Comparison of ENCODE assay signal across 29 cellular contexts in genomic region chr1:214379254-214379970, GRCh38.
A peak's percentile ranks its signal among the peaks of the same experiment; 100 is the strongest.
DNase-seq lines count a peak whose midpoint lies in the region; ATAC-seq and TF ChIP-seq lines count a peak whose summit lies in the region.
"Had no signal": no experiment of that assay in that cellular context is flagged by ENCODE, and none has a peak within 500 bp of the region (broad histone marks: within the 10 kb centered on the region; RNA-seq: fewer than 3 reads in every experiment).

No MANE protein-coding gene starts in this region.

- H3K4me1 Mint-ChIP-seq in chondrocyte (ENCODE audit: low read depth) (peaks cover 66% of the 10 kb centered on the region), mesothelial cell of epicardium (peaks cover 63% of the 10 kb centered on the region)
- H3K4me1 Mint-ChIP-seq: activated naive CD4-positive, alpha-beta T cell treated with anti-CD3 and anti-CD28 coated beads, Interleukin-2, amount 50 U/mL, for 24 hours; activated T-helper 17 cell treated with anti-CD3 and anti-CD28 coated beads, Interleukin-2, amount 50 U/mL, for 72 hours; naive thymus-derived CD8-positive, alpha-beta T cell had no signal

- H3K4me3 ChIP-seq in HUES48 (ENCODE audit: low read depth, low read length): no peak overlapping the region
- H3K4me3 ChIP-seq in smooth muscle cell: no peak overlapping the region
- no peak overlapping the region for H3K4me3 ChIP-seq in MG63
- no peak overlapping the region for H3K4me3 ChIP-seq in transverse colon
- H3K4me3 ChIP-seq: colonic mucosa, left lung, ovary, Peyer's patch, right atrium auricular region had no signal

- no peak overlapping the region for H3K4me2 ChIP-seq in smooth muscle cell

- 88% methylated on average over 6 of the region's 6 CpGs for WGBS in smooth muscle cell (ENCODE audit: low lambda C conversion rate)
- WGBS in transverse colon (ENCODE audit: low coverage in 1 of 2), 2 donors: 58 to 79% methylated on average over 2 to 6 of the region's 6 CpGs

- no peaks in the 10 kb centered on the region for H3K79me2 ChIP-seq in smooth muscle cell (ENCODE audit: low read depth)

- no peak for TF ChIP-seq POLR2A in transverse colon (IDR thresholded peaks at IDR 0.05)

- H3K36me3 Mint-ChIP-seq in chondrocyte (ENCODE audit: low read depth) (peaks cover 36% of the 10 kb centered on the region), mesothelial cell of epicardium (peaks cover 29% of the 10 kb centered on the region)
- H3K36me3 Mint-ChIP-seq: activated CD4-positive, alpha-beta memory T cell treated with anti-CD3 and anti-CD28 coated beads for 36 hours; activated naive CD4-positive, alpha-beta T cell treated with anti-CD3 and anti-CD28 coated beads, Interleukin-2, amount 50 U/mL, for 24 hours; naive thymus-derived CD8-positive, alpha-beta T cell had no signal

- H3K36me3 ChIP-seq in HUES48 (ENCODE audit: control insufficient read depth, insufficient read depth, low read length): peaks cover 63% of the 10 kb centered on the region
- H3K36me3 ChIP-seq in smooth muscle cell (ENCODE audit: low read depth): peaks cover 10% of the 10 kb centered on the region
- peaks cover 88% of the 10 kb centered on the region for H3K36me3 ChIP-seq in MG63
- peaks cover 0 to 3% (median 0%) of the 10 kb centered on the region in 4 donors for H3K36me3 ChIP-seq in transverse colon
- H3K36me3 ChIP-seq: colonic mucosa, ovary had no signal

- H3K9ac ChIP-seq in HUES48 (ENCODE audit: low read depth, low read length) (no peak overlapping the region), smooth muscle cell (ENCODE audit: low read depth) (no peak overlapping the region)

- H3F3A ChIP-seq in smooth muscle cell (ENCODE audit: low read depth): no peaks in the 10 kb centered on the region

- H3K27ac ChIP-seq in HUES48 (ENCODE audit: low read depth, low read length) (peak overlapping the region; percentile 43), smooth muscle cell (ENCODE audit: low read depth) (peak overlapping the region; percentile 67), transverse colon (no peak overlapping the region)
- H3K27ac ChIP-seq: C4-2B, colonic mucosa, left lung, ovary, Peyer's patch, right atrium auricular region had no signal

- intact Hi-C loops in transverse colon (cut with DNase I; ENCODE audit: low total_unique reads): no loop called here

- H3K4me1 ChIP-seq in HUES48 (ENCODE audit: control insufficient read depth, insufficient read depth, low read length) (peaks cover 32% of the 10 kb centered on the region), smooth muscle cell (ENCODE audit: low read depth) (peaks cover 12% of the 10 kb centered on the region), transverse colon (peaks cover 0 to 4% (median 0%) of the 10 kb centered on the region in 4 donors)
- H3K4me1 ChIP-seq: colonic mucosa, Peyer's patch, right atrium auricular region had no signal

- no peaks in the 10 kb centered on the region for H3K9me3 Mint-ChIP-seq in chondrocyte (ENCODE audit: low read depth)
- H3K9me3 Mint-ChIP-seq in mesothelial cell of epicardium: peaks cover 3% of the 10 kb centered on the region
- H3K9me3 Mint-ChIP-seq: activated CD4-positive, alpha-beta memory T cell treated with anti-CD3 and anti-CD28 coated beads for 36 hours; activated naive CD4-positive, alpha-beta T cell treated with anti-CD3 and anti-CD28 coated beads, Interleukin-2, amount 50 U/mL, for 24 hours; activated T-helper 17 cell treated with anti-CD3 and anti-CD28 coated beads, Interleukin-2, amount 50 U/mL, for 72 hours; naive thymus-derived CD8-positive, alpha-beta T cell had no signal

- TF ChIP-seq EP300 in transverse colon (IDR thresholded peaks at IDR 0.05; ENCODE audit: low read depth): no peak

- no peaks in the 10 kb centered on the region for H4K20me1 ChIP-seq in smooth muscle cell (ENCODE audit: low read depth)

- TF ChIP-seq CTCF in chondrocyte (IDR thresholded peaks at IDR 0.05) (no peak), mesothelial cell of epicardium (IDR thresholded peaks at IDR 0.05; ENCODE audit: unreplicated experiment) (no peak), smooth muscle cell (IDR thresholded peaks at IDR 0.05; ENCODE audit: borderline replicate concordance, insufficient read depth, poor library complexity, severe bottlenecking) (no peak), transverse colon (IDR thresholded peaks at IDR 0.05) (no peak)

- no peak overlapping the region for H2AFZ ChIP-seq in smooth muscle cell (ENCODE audit: low read depth)

- DNase-seq in chondrocyte (ENCODE audit: low spot score) (no peak), mesothelial cell of epicardium (ENCODE audit: low spot score in 2 of 2, unreplicated experiment in 2 of 2) (no peak), smooth muscle cell (lab: John Stamatoyannopoulos, UW; ENCODE audit: unreplicated experiment) (no peak), MG63 (no peak), transverse colon (no peak)
- DNase-seq: activated CD4-positive, alpha-beta memory T cell treated with anti-CD3 and anti-CD28 coated beads for 36 hours; activated CD4-positive, CD25-positive, alpha-beta regulatory T cell; amygdala; Calu3; colonic mucosa; effector memory CD4-positive, alpha-beta T cell; foreskin melanocyte; left lung; naive thymus-derived CD8-positive, alpha-beta T cell; NCI-H1092 treated with DMSO at 0.1 percent for 48 hours; NCI-H2029 treated with DMSO at 0.1 percent for 48 hours; NCI-H2227 treated with DMSO at 0.1 percent for 48 hours; NCI-H526 treated with DMSO at 0.1 percent for 48 hours; ovary; Peyer's patch; stimulated activated CD4-positive, alpha-beta T cell treated with anti-CD3 and anti-CD28 coated beads, Interleukin-2, amount 100 ng/mL, for 48 hours; T-helper 1 cell had no signal

- H3K4me3 Mint-ChIP-seq in chondrocyte (ENCODE audit: unreplicated experiment) (no peak overlapping the region), mesothelial cell of epicardium (no peak overlapping the region)
- H3K4me3 Mint-ChIP-seq: activated CD4-positive, alpha-beta memory T cell treated with anti-CD3 and anti-CD28 coated beads for 36 hours; activated naive CD4-positive, alpha-beta T cell treated with anti-CD3 and anti-CD28 coated beads, Interleukin-2, amount 50 U/mL, for 24 hours; activated T-helper 17 cell treated with anti-CD3 and anti-CD28 coated beads, Interleukin-2, amount 50 U/mL, for 72 hours; naive thymus-derived CD8-positive, alpha-beta T cell had no signal

- H3K27me3 ChIP-seq in HUES48 (ENCODE audit: control insufficient read depth, insufficient read depth, low read length) (no peaks in the 10 kb centered on the region), smooth muscle cell (ENCODE audit: low read depth) (no peaks in the 10 kb centered on the region), MG63 (no peaks in the 10 kb centered on the region), transverse colon (no peaks in the 10 kb centered on the region)
- H3K27me3 ChIP-seq: colonic mucosa, left lung, ovary, Peyer's patch, right atrium auricular region had no signal

- H3K27ac Mint-ChIP-seq in chondrocyte (ENCODE audit: unreplicated experiment) (peak overlapping the region; percentile 92), mesothelial cell of epicardium (peak overlapping the region; percentile 96)
- H3K27ac Mint-ChIP-seq: activated CD4-positive, alpha-beta memory T cell treated with anti-CD3 and anti-CD28 coated beads for 36 hours; activated naive CD4-positive, alpha-beta T cell treated with anti-CD3 and anti-CD28 coated beads, Interleukin-2, amount 50 U/mL, for 24 hours; activated T-helper 17 cell treated with anti-CD3 and anti-CD28 coated beads, Interleukin-2, amount 50 U/mL, for 72 hours had no signal

- no peak for ATAC-seq in GM21360 (IDR thresholded peaks at IDR 0.05; ENCODE audit: unreplicated experiment)
- ATAC-seq: activated T-helper 17 cell treated with anti-CD3 and anti-CD28 coated beads, Interleukin-2, amount 50 U/mL, for 72 hours; HepG2; left lung; naive thymus-derived CD8-positive, alpha-beta T cell had no signal

- H3K9me3 ChIP-seq in HUES48 (ENCODE audit: control insufficient read depth, insufficient read depth, low read length) (no peaks in the 10 kb centered on the region), smooth muscle cell (replicated peaks; ENCODE audit: low read depth) (no peaks in the 10 kb centered on the region), MG63 (no peaks in the 10 kb centered on the region), transverse colon (no peaks in the 10 kb centered on the region)
- H3K9me3 ChIP-seq: colonic mucosa, left lung, ovary, Peyer's patch, right atrium auricular region had no signal

- H3K27me3 Mint-ChIP-seq in chondrocyte (ENCODE audit: low read depth) (no peaks in the 10 kb centered on the region), mesothelial cell of epicardium (ENCODE audit: low read depth) (no peaks in the 10 kb centered on the region)
- H3K27me3 Mint-ChIP-seq: activated CD4-positive, alpha-beta memory T cell treated with anti-CD3 and anti-CD28 coated beads for 36 hours; activated naive CD4-positive, alpha-beta T cell treated with anti-CD3 and anti-CD28 coated beads, Interleukin-2, amount 50 U/mL, for 24 hours had no signal

- in situ Hi-C loops in transverse colon (cut with MboI; ENCODE audit: low pct_ligation_motif_present in 1 of 4, low pct_unique_long_range_greater_than_20kb in 1 of 4, low sequenced_read_pairs in 3 of 4): no loop called here

Comparison
In these comparisons a context has a peak if more than half of its experiments do, and no peak if none do; other contexts are left out.
1. H3K27ac ChIP-seq: peak in HUES48 (single experiment) and smooth muscle cell (single experiment); none in transverse colon (0 of 4).